9 cellular contexts compared by ENCODE assay signal in genomic region chr6:24743944-24744335, GRCh38. TPM values are rescaled to one million over a fixed set of nuclear protein-coding genes. Genes with fewer than 3 reads are reported as not detected.
DNase-seq lines count a peak whose midpoint lies in the region; ATAC-seq lines count a peak whose summit lies in the region.
"Had no signal": no experiment of that assay in that cellular context is flagged by ENCODE, and none has a peak within 500 bp of the region (broad histone marks: within the 10 kb centered on the region; RNA-seq: fewer than 3 reads in every experiment).

No MANE protein-coding gene starts in this region.

- ATAC-seq in GM18861 (IDR thresholded peaks at IDR 0.05; ENCODE audit: unreplicated experiment), result peak; percentile 49
- ATAC-seq in HG02885 (IDR thresholded peaks at IDR 0.05; ENCODE audit: poor library complexity, unreplicated experiment), result peak; percentile 55
- peak; percentile 89 for ATAC-seq in naive B cell (ENCODE audit: low read depth in 2 of 2)

- H3K4me3 Mint-ChIP-seq in naive B cell, result peak overlapping the region in 6 of 8 donors; percentile 11 to 75 (median 38)

- peaks cover 0 to 6% (median 0%) of the 10 kb centered on the region in 7 donors for H3K9me3 Mint-ChIP-seq in naive B cell

- H3K27ac Mint-ChIP-seq in naive B cell, result peak overlapping the region; percentile 16 to 91 (median 84)

- no peaks in the 10 kb centered on the region for H3K27me3 Mint-ChIP-seq in naive B cell

- DNase-seq in SJCRH30 (no peak), naive B cell (peak; percentile 27), DMS53 treated with DMSO at 0.1 percent for 48 hours (lab: John Stamatoyannopoulos, UW; ENCODE audit: unreplicated experiment) (no peak), H7 (no peak), NCI-H1092 (lab: John Stamatoyannopoulos, UW) (no peak)
- DNase-seq in central memory CD4-positive, alpha-beta T cell, result no peak

- no peaks in the 10 kb centered on the region for H3K36me3 Mint-ChIP-seq in naive B cell

- H3K4me1 ChIP-seq in SJCRH30, result no peaks in the 10 kb centered on the region

- H3K4me3 ChIP-seq in SJCRH30, result no peak overlapping the region
- no peak overlapping the region for H3K4me3 ChIP-seq in H7 (ENCODE audit: insufficient read depth, low read depth, low read length)

- H3K36me3 ChIP-seq in SJCRH30 (no peaks in the 10 kb centered on the region), H7 (replicated peaks; ENCODE audit: control insufficient read depth, insufficient read depth, low read length) (no peaks in the 10 kb centered on the region)

- H3K27me3 ChIP-seq in SJCRH30 (no peaks in the 10 kb centered on the region), H7 (ENCODE audit: control insufficient read depth, insufficient read depth, low read length) (no peaks in the 10 kb centered on the region)

- H3K4me1 Mint-ChIP-seq in naive B cell, result peaks cover 37 to 39% (median 38%) of the 10 kb centered on the region in 3 donors

- H3K27ac ChIP-seq in SJCRH30, result peak overlapping the region; percentile 65; the same call in 1 of the 2 replicates

- no peaks in the 10 kb centered on the region for H3K9me3 ChIP-seq in SJCRH30 (replicated peaks)

RNA-seq across cellular contexts. Expression of gene C6orf62, which starts 25.0 kb away (rescaled TPM):
- 50.1 and 51.2 TPM in 2 replicates for total RNA-seq in SJCRH30 (2014; rRNA removed; shearing (Covaris generic))
- 100 to 1,000 TPM; 100 to 145 (median 120) TPM for polyA plus RNA-seq in naive B cell (ENCODE audit: low read depth in 6 of 6)
- 80.2 and 83.3 TPM in 2 replicates for total RNA-seq in H7 (2014; rRNA removed; shearing (Covaris generic))

RNA-seq across cellular contexts. Expression of gene GMNN, which starts 30.8 kb away (rescaled TPM):
- total RNA-seq in SJCRH30 (2014; rRNA removed; shearing (Covaris generic)), result 65.7 and 72.1 TPM in 2 replicates
- polyA plus RNA-seq in naive B cell (ENCODE audit: low read depth in 6 of 6), result 1 to 10 TPM; 2.9 to 8.3 (median 4.2) TPM
- 75.3 and 91.8 TPM in 2 replicates for total RNA-seq in H7 (2014; rRNA removed; shearing (Covaris generic))

RNA-seq across cellular contexts. Expression of gene ARMH2, which starts 54.8 kb away (rescaled TPM):
- total RNA-seq in SJCRH30 (2014; rRNA removed; shearing (Covaris generic)), result not detected in 2 replicates
- polyA plus RNA-seq in naive B cell (ENCODE audit: low read depth in 6 of 6), result under 1 TPM in 2 of 6 donors, not detected in 4; 0.44 to 0.50 TPM
- total RNA-seq in H7 (2014; rRNA removed; shearing (Covaris generic)), result not detected in 2 replicates
- total RNA-seq: mononuclear cell had no signal
